13 cellular contexts compared by ENCODE assay signal in genomic region chr1:84089470-84090261, GRCh38. TPM values are rescaled to one million over a fixed set of nuclear protein-coding genes. Genes with fewer than 3 reads are reported as not detected.
A peak's percentile ranks its signal among the peaks of the same experiment; 100 is the strongest.
DNase-seq lines count a peak whose midpoint lies in the region; ATAC-seq, FAIRE-seq and TF ChIP-seq lines count a peak whose summit lies in the region.
"Had no signal": no experiment of that assay in that cellular context is flagged by ENCODE, and none has a peak within 500 bp of the region (broad histone marks: within the 10 kb centered on the region; RNA-seq: fewer than 3 reads in every experiment).

No MANE protein-coding gene starts in this region.

- TF ChIP-seq CTCF in A549 (IDR thresholded peaks at IDR 0.05) (no peak), fibroblast of mammary gland (conservative IDR thresholded peaks at IDR 0.05; ENCODE audit: control insufficient read depth, insufficient read depth, low read depth, low read length) (no peak)

- H3K4me1 ChIP-seq in A549 (peaks cover 25% of the 10 kb centered on the region), SJCRH30 (peaks cover 19% of the 10 kb centered on the region)
- H3K4me1 ChIP-seq: Caco-2 had no signal

- H3K27ac ChIP-seq in A549 (no peak overlapping the region), SJCRH30 (no peak overlapping the region)
- H3K27ac ChIP-seq: neutrophil had no signal

- ATAC-seq in A549 (peak; percentile 59 to 70; a peak in 5 of 6 replicates), GM18498 (IDR thresholded peaks at IDR 0.05; ENCODE audit: unreplicated experiment) (peak; percentile 28), GM19397 (IDR thresholded peaks at IDR 0.05; ENCODE audit: unreplicated experiment) (no peak), GM19455 (IDR thresholded peaks at IDR 0.05; ENCODE audit: unreplicated experiment) (no peak)

- no peak overlapping the region for H3K27ac Mint-ChIP-seq in activated CD4-positive, alpha-beta memory T cell treated with anti-CD3 and anti-CD28 coated beads for 36 hours
- H3K27ac Mint-ChIP-seq in activated CD4-positive, alpha-beta memory T cell treated with anti-CD3 and anti-CD28 coated beads, Interleukin-2, amount 10 ng/mL, durations not matched to agents 7 days and 5 days = no peak overlapping the region

- intact Hi-C loops in activated CD4-positive, alpha-beta memory T cell treated with anti-CD3 and anti-CD28 coated beads for 36 hours (cut with micrococcal nuclease) = loop anchor here (1.0 kb wide), 2 partner anchors 12 to 63 kb away; no protein-coding TSS in a partner anchor

- peaks cover 23% of the 10 kb centered on the region for H3K4me1 Mint-ChIP-seq in activated CD4-positive, alpha-beta memory T cell treated with anti-CD3 and anti-CD28 coated beads for 36 hours (ENCODE audit: low read depth)
- peaks cover 23% of the 10 kb centered on the region for H3K4me1 Mint-ChIP-seq in activated CD4-positive, alpha-beta memory T cell treated with anti-CD3 and anti-CD28 coated beads, Interleukin-2, amount 10 ng/mL, durations not matched to agents 7 days and 5 days

- H3K4me3 Mint-ChIP-seq in activated CD4-positive, alpha-beta memory T cell treated with anti-CD3 and anti-CD28 coated beads for 36 hours = no peak overlapping the region
- no peak overlapping the region for H3K4me3 Mint-ChIP-seq in activated CD4-positive, alpha-beta memory T cell treated with anti-CD3 and anti-CD28 coated beads, Interleukin-2, amount 10 ng/mL, durations not matched to agents 7 days and 5 days

- H3K27me3 Mint-ChIP-seq in activated CD4-positive, alpha-beta memory T cell treated with anti-CD3 and anti-CD28 coated beads for 36 hours = no peaks in the 10 kb centered on the region
- no peaks in the 10 kb centered on the region for H3K27me3 Mint-ChIP-seq in activated CD4-positive, alpha-beta memory T cell treated with anti-CD3 and anti-CD28 coated beads, Interleukin-2, amount 10 ng/mL, durations not matched to agents 7 days and 5 days

- no peaks in the 10 kb centered on the region for H3K9me3 Mint-ChIP-seq in activated CD4-positive, alpha-beta memory T cell treated with anti-CD3 and anti-CD28 coated beads for 36 hours
- no peaks in the 10 kb centered on the region for H3K9me3 Mint-ChIP-seq in activated CD4-positive, alpha-beta memory T cell treated with anti-CD3 and anti-CD28 coated beads, Interleukin-2, amount 10 ng/mL, durations not matched to agents 7 days and 5 days

- peak in 1 of 2 experiments; percentile 32 for DNase-seq in A549 (ENCODE audit: low read depth in 1 of 2, low spot score in 1 of 2)
- DNase-seq in SJCRH30 = peak; percentile 23 to 72
- DNase-seq in fibroblast of mammary gland (ENCODE audit: low read depth) = peak; percentile 65
- no peak for DNase-seq in activated CD4-positive, alpha-beta memory T cell treated with anti-CD3 and anti-CD28 coated beads for 36 hours
- no peak for DNase-seq in activated CD4-positive, alpha-beta memory T cell treated with anti-CD3 and anti-CD28 coated beads, Interleukin-2, amount 10 ng/mL, durations not matched to agents 7 days and 5 days
- DNase-seq: activated naive CD4-positive, alpha-beta T cell; Caco-2; hypothalamus; MG63 had no signal

- no peaks in the 10 kb centered on the region for H3K36me3 ChIP-seq in SJCRH30
- H3K36me3 ChIP-seq: MG63, neutrophil had no signal

- H3K9me3 ChIP-seq in A549 (no peaks in the 10 kb centered on the region), SJCRH30 (replicated peaks) (no peaks in the 10 kb centered on the region)
- H3K9me3 ChIP-seq: Caco-2, neutrophil had no signal

- no peaks in the 10 kb centered on the region for H3K27me3 ChIP-seq in SJCRH30
- H3K27me3 ChIP-seq: MG63, neutrophil had no signal

- H3K36me3 Mint-ChIP-seq in activated CD4-positive, alpha-beta memory T cell treated with anti-CD3 and anti-CD28 coated beads for 36 hours = no peaks in the 10 kb centered on the region
- H3K36me3 Mint-ChIP-seq in activated CD4-positive, alpha-beta memory T cell treated with anti-CD3 and anti-CD28 coated beads, Interleukin-2, amount 10 ng/mL, durations not matched to agents 7 days and 5 days (ENCODE audit: low read depth) = no peaks in the 10 kb centered on the region

- TF ChIP-seq RAD21 in A549 (conservative IDR thresholded peaks at IDR 0.05 in 1 of 2, IDR thresholded peaks at IDR 0.05 in 1 of 2) = no peak

- CTCF ChIA-PET in A549 (lab: Yijun Ruan, JAX) = interaction anchor here (1.0 kb wide), 1 partner anchor 12 kb away, joined by 3 read pairs; no protein-coding TSS in a partner anchor
- CTCF ChIA-PET in activated CD4-positive, alpha-beta memory T cell treated with anti-CD3 and anti-CD28 coated beads for 36 hours (lab: Charles Lee) = no interaction called here
- CTCF ChIA-PET in activated CD4-positive, alpha-beta memory T cell treated with anti-CD3 and anti-CD28 coated beads, Interleukin-2, amount 10 ng/mL, durations not matched to agents 7 days and 5 days (lab: Charles Lee) = interaction anchor here (1.1 to 2.0 kb wide), 4 partner anchors 10 to 32 kb away, joined by 3 to 8 read pairs (median 4); no protein-coding TSS in a partner anchor

- POLR2A ChIA-PET in A549 (lab: Yijun Ruan, JAX) = no interaction called here
- POLR2A ChIA-PET in activated CD4-positive, alpha-beta memory T cell treated with anti-CD3 and anti-CD28 coated beads for 36 hours (lab: Charles Lee) = interaction anchor here (1.1 kb wide), 1 partner anchor 12 kb away, joined by 3 read pairs; no protein-coding TSS in a partner anchor
- POLR2A ChIA-PET in activated CD4-positive, alpha-beta memory T cell treated with anti-CD3 and anti-CD28 coated beads, Interleukin-2, amount 10 ng/mL, durations not matched to agents 7 days and 5 days (lab: Charles Lee) = interaction anchor here (0.7 to 2.7 kb wide), 7 partner anchors 9 to 485 kb away, joined by 3 to 11 read pairs (median 3); partner anchors contain the start of genes CTBS, PRKACB and TTLL7

- H3K4me3 ChIP-seq in A549 (no peak overlapping the region), SJCRH30 (no peak overlapping the region), fibroblast of mammary gland (ENCODE audit: control insufficient read depth, low read depth, low read length) (no peak overlapping the region)
- H3K4me3 ChIP-seq: MG63 had no signal

- no peak for TF ChIP-seq POLR2A in A549 (IDR thresholded peaks at IDR 0.05; ENCODE audit: low read length)

- peak overlapping the region; percentile 50; the same call in 2 of the 3 replicates for H3K4me2 ChIP-seq in A549

- TF ChIP-seq EP300 in A549 (IDR thresholded peaks at IDR 0.05) = no peak

- no peak for FAIRE-seq in A549 (lab: Jason Lieb, UNC)

TF ChIP-seq in A549, 52 proteins besides CTCF, POLR2A, EP300 and RAD21:
- TF ChIP-seq MAFK (IDR thresholded peaks at IDR 0.05; ENCODE audit: partially characterized antibody) = no peak
- TF ChIP-seq FOSL2 (IDR thresholded peaks at IDR 0.05) = no peak
- peak; percentile 47 for TF ChIP-seq FOSL2 (CRISPR knock-in tag; IDR thresholded peaks at IDR 0.05)

RNA-seq across cellular contexts. Expression of gene PRKACB, which starts 54.4 kb away (rescaled TPM):
- polyA plus RNA-seq in A549 (2011; rRNA removed) (15.3 and 17.9 TPM in 2 replicates), A549 (2017; fragmentation: RNase III; extraction: RNeasy Plus Mini Kit Qiagen cat#74134 plus additional on column Dnase treatment) (9.6 to 11.4 TPM (median 10.9 TPM) in 3 replicates)
- polyA plus RNA-seq in A549 (2012; cell fraction: cytosol; rRNA removed) = 2.3 and 2.7 TPM in 2 replicates
- polyA plus RNA-seq in A549 (2012; cell fraction: nucleus; rRNA removed) = 1.2 and 2.0 TPM in 2 replicates
- polyA minus RNA-seq in A549 (2011; rRNA and poly(A)+ RNA removed) = 7.8 and 8.0 TPM in 2 replicates
- total RNA-seq in SJCRH30 (2014; rRNA removed; shearing (Covaris generic)) = 29.1 and 31.0 TPM in 2 replicates
- total RNA-seq in activated CD4-positive, alpha-beta memory T cell treated with anti-CD3 and anti-CD28 coated beads for 36 hours = 10 to 100 TPM; 20.1 to 22.7 TPM
- 10 to 100 TPM; 74.7 to 77.4 TPM for total RNA-seq in activated CD4-positive, alpha-beta memory T cell treated with anti-CD3 and anti-CD28 coated beads, Interleukin-2, amount 10 ng/mL, durations not matched to agents 7 days and 5 days

Comparison
In these comparisons a context has a peak if more than half of its experiments do, and no peak if none do; other contexts are left out.
1. ATAC-seq: peak in A549 (2 of 2) and GM18498 (single experiment); none in GM19397 (single experiment) and GM19455 (single experiment).
2. DNase-seq: peak in SJCRH30 (2 of 2) and fibroblast of mammary gland (single experiment); none in activated CD4-positive, alpha-beta memory T cell treated with anti-CD3 and anti-CD28 coated beads for 36 hours (single experiment) and activated CD4-positive, alpha-beta memory T cell treated with anti-CD3 and anti-CD28 coated beads, Interleukin-2, amount 10 ng/mL, durations not matched to agents 7 days and 5 days (single experiment).